ENCODE assay signal across 1 cellular context in genomic region chr3:158701666-158702065, GRCh38.
TF ChIP-seq lines count a peak whose summit lies in the region.

No MANE protein-coding gene starts in this region.

TF ChIP-seq in IMR-90, 13 proteins besides CTCF, POLR2A, EP300 and RAD21 (continued from another document):
- TF ChIP-seq BHLHE40 (IDR thresholded peaks at IDR 0.05; ENCODE audit: low read depth, low read length) = no peak
- no peak for TF ChIP-seq ELK1 (IDR thresholded peaks at IDR 0.05; ENCODE audit: borderline replicate concordance, low read depth, low read length)
- no peak for TF ChIP-seq MXI1 (IDR thresholded peaks at IDR 0.05; ENCODE audit: borderline replicate concordance, low read depth, low read length)
- no peak for TF ChIP-seq USF2 (IDR thresholded peaks at IDR 0.05; ENCODE audit: low read depth, low read length)
- TF ChIP-seq SMC3 (IDR thresholded peaks at IDR 0.05; ENCODE audit: low read depth, low read length) = no peak
- TF ChIP-seq RCOR1 (IDR thresholded peaks at IDR 0.05; ENCODE audit: insufficient replicate concordance, low read length) = no peak
- TF ChIP-seq MAFK (IDR thresholded peaks at IDR 0.05; ENCODE audit: low read depth, low read length) = no peak
- TF ChIP-seq MAZ (IDR thresholded peaks at IDR 0.05; ENCODE audit: borderline replicate concordance, low read depth, low read length) = no peak
- TF ChIP-seq NFE2L2 (IDR thresholded peaks at IDR 0.05; ENCODE audit: low read depth, low read length) = peak; percentile 68
- TF ChIP-seq RFX5 (IDR thresholded peaks at IDR 0.05; ENCODE audit: low read depth, low read length) = no peak
- TF ChIP-seq CEBPB (IDR thresholded peaks at IDR 0.05; ENCODE audit: low read depth, low read length) = no peak
- 0 out of 2 replicates have a peak, but pooled peaks have one; percentile 30 for TF ChIP-seq FOS (IDR thresholded peaks at IDR 0.05; ENCODE audit: low read depth, low read length)
